Comparison of ENCODE assay signal across 20 cellular contexts in the genomic region with DNA sequence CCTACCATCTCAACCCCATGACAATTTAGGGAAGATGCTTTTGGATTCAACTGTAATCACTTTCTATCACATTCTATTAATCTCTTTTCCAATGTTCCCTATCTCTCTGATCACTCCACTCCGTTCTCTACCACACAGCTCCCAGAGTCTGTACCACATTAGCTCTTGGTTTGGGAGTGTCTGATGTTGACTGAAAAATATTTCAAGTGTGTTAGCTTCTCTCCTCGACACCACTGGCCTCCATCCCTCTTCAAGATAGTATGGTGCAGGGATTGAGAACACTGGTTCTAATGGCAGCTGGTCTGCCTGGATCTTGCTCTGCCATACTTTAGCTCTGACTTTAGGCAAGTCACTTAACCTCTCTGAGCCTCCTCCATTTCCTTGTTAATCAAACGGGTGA. TPM values are rescaled to one million over a fixed set of nuclear protein-coding genes. Genes with fewer than 3 reads are reported as not detected.
DNase-seq lines count a peak whose midpoint lies in the region; ATAC-seq, FAIRE-seq and TF ChIP-seq lines count a peak whose summit lies in the region.
"Had no signal": no experiment of that assay in that cellular context is flagged by ENCODE, and none has a peak within 500 bp of the region (broad histone marks: within the 10 kb centered on the region; RNA-seq: fewer than 3 reads in every experiment).

No MANE protein-coding gene starts in this region.

- TF ChIP-seq EP300 in HepG2 (IDR thresholded peaks at IDR 0.05; ENCODE audit: low read depth in 2 of 2, low read length in 2 of 2) (no peak), HepG2 (CRISPR knock-in tag; IDR thresholded peaks at IDR 0.05; ENCODE audit: borderline replicate concordance) (no peak)

- H4K20me1 ChIP-seq in HepG2 (ENCODE audit: insufficient read depth, low read length), result no peaks in the 10 kb centered on the region
- no peaks in the 10 kb centered on the region for H4K20me1 ChIP-seq in hepatocyte (ENCODE audit: insufficient read depth, poor library complexity, severe bottlenecking)

- POLR2A ChIA-PET in HepG2 (lab: Yijun Ruan, JAX), result interaction anchor here (1.2 to 5.7 kb wide), 5 partner anchors 10 to 260 kb away, joined by 3 to 35 read pairs (median 4); no protein-coding TSS in a partner anchor

- in situ Hi-C loops in HepG2 (cut with HindIII; ENCODE audit: extremely low pct_ligation_motif_present, low pct_unique_long_range_greater_than_20kb), result no loop called here

- BruUV-seq in HepG2 (replicated peaks; lab: Mats Ljungman, UMichigan), result no TSS peak

- no peaks in the 10 kb centered on the region for H3K27me3 Mint-ChIP-seq in activated T-cell treated with anti-CD3 and anti-CD28 coated beads, Interleukin-2, amount 50 U/mL, for 72 hours (ENCODE audit: low read depth)

- H3K36me3 Mint-ChIP-seq in activated T-cell treated with anti-CD3 and anti-CD28 coated beads, Interleukin-2, amount 50 U/mL, for 72 hours (ENCODE audit: insufficient read depth in 2 of 2), result peaks cover under 1 to 2% of the 10 kb centered on the region in 2 donors

- no peak for FAIRE-seq in HepG2 (lab: Jason Lieb, UNC)
- FAIRE-seq: GM12891, HTR-8/SVneo, RCC 7860 had no signal

- WGBS in HepG2 (ENCODE audit: low lambda C conversion rate), result 91% methylated on average over 3 of the region's 3 CpGs
- WGBS in right lobe of liver (ENCODE audit: insufficient coverage, low coverage, low lambda C conversion rate, missing lambda C conversion rate), result 100% methylated on average over 3 of the region's 3 CpGs
- WGBS in hepatocyte (ENCODE audit: low lambda C conversion rate, missing lambda C conversion rate), result 87% methylated on average over 3 of the region's 3 CpGs

- H3K27ac Mint-ChIP-seq in activated T-cell treated with anti-CD3 and anti-CD28 coated beads, Interleukin-2, amount 50 U/mL, for 72 hours, result peak overlapping the region; percentile 69
- H3K27ac Mint-ChIP-seq: CD8-positive, alpha-beta T cell had no signal

- no peak for DNase-seq in activated T-cell treated with anti-CD3 and anti-CD28 coated beads, Interleukin-2, amount 50 U/mL, for 72 hours
- no peak for DNase-seq in activated T-cell treated with anti-CD3 and anti-CD28 coated beads, Interleukin-2, amount 50 U/mL, for 48 hours
- DNase-seq in HepG2 (ENCODE audit: low spot score), result no peak
- no peak for DNase-seq in right lobe of liver
- DNase-seq in hepatocyte (ENCODE audit: low spot score), result no peak
- no peak for DNase-seq in upper lobe of right lung
- no peak for DNase-seq in activated CD4-positive, alpha-beta T cell treated with anti-CD3 and anti-CD28 coated beads for 1 hour
- DNase-seq in NCI-H526 (lab: John Stamatoyannopoulos, UW), result no peak
- DNase-seq: BE2C; CD8-positive, alpha-beta T cell; GOT3; NCI-H1105; NCI-H2081; NCI-H510A; NCI-H774 had no signal

- H3K27me3 ChIP-seq in HepG2 (ENCODE audit: control insufficient read depth in 1 of 2, insufficient read depth in 2 of 2, low read length in 2 of 2), result no peaks in the 10 kb centered on the region; a peak in 1 of 5 replicates
- H3K27me3 ChIP-seq in right lobe of liver, result no peaks in the 10 kb centered on the region
- H3K27me3 ChIP-seq in hepatocyte, result no peaks in the 10 kb centered on the region
- no peaks in the 10 kb centered on the region for H3K27me3 ChIP-seq in upper lobe of right lung
- H3K27me3 ChIP-seq: BE2C had no signal

- no peaks in the 10 kb centered on the region for H3K9me3 Mint-ChIP-seq in activated T-cell treated with anti-CD3 and anti-CD28 coated beads, Interleukin-2, amount 50 U/mL, for 72 hours
- H3K9me3 Mint-ChIP-seq: CD8-positive, alpha-beta T cell had no signal

- intact Hi-C loops in HepG2 (cut with micrococcal nuclease; ENCODE audit: unreplicated experiment) (loop anchor here (2.0 kb wide), 1 partner anchor 72 kb away; no protein-coding TSS in a partner anchor), right lobe of liver (cut with DNase I) (no loop called here), upper lobe of right lung (cut with DNase I) (no loop called here)

- H3K4me3 ChIP-seq in HepG2 (replicated peaks in 1 of 3; ENCODE audit: insufficient read depth in 1 of 3, low read depth in 2 of 3, low read length in 3 of 3) (no peak overlapping the region), right lobe of liver (no peak overlapping the region), hepatocyte (no peak overlapping the region), upper lobe of right lung (no peak overlapping the region)

- TF ChIP-seq CTCF in HepG2 (CRISPR knock-in tag; IDR thresholded peaks at IDR 0.05) (no peak), right lobe of liver (IDR thresholded peaks at IDR 0.05) (no peak), hepatocyte (IDR thresholded peaks at IDR 0.05; ENCODE audit: poor library complexity) (no peak), upper lobe of right lung (IDR thresholded peaks at IDR 0.05) (no peak)

- no peak overlapping the region for H3K9ac ChIP-seq in HepG2 (ENCODE audit: insufficient read depth, low read depth, low read length)

- H3K27ac ChIP-seq in HepG2 (ENCODE audit: extremely low read length, insufficient read depth, low read length) (peak overlapping the region; percentile 74), right lobe of liver (peak overlapping the region in 1 of 3 donors; percentile 34), hepatocyte (peak overlapping the region; percentile 82), upper lobe of right lung (no peak overlapping the region)

- H3K4me1 Mint-ChIP-seq in activated T-cell treated with anti-CD3 and anti-CD28 coated beads, Interleukin-2, amount 50 U/mL, for 72 hours (ENCODE audit: low read depth), result peaks cover 20% of the 10 kb centered on the region

- peaks cover 70% of the 10 kb centered on the region for H3K4me1 ChIP-seq in HepG2 (ENCODE audit: insufficient read depth, low read length)
- peaks cover 0 to 18% (median 6%) of the 10 kb centered on the region in 4 donors for H3K4me1 ChIP-seq in right lobe of liver
- peaks cover 13% of the 10 kb centered on the region for H3K4me1 ChIP-seq in hepatocyte (ENCODE audit: insufficient read depth)
- H3K4me1 ChIP-seq in upper lobe of right lung, result peaks cover 10% of the 10 kb centered on the region

- H3K9me3 ChIP-seq in HepG2 (ENCODE audit: low read length), result no peaks in the 10 kb centered on the region
- no peaks in the 10 kb centered on the region for H3K9me3 ChIP-seq in right lobe of liver
- no peaks in the 10 kb centered on the region for H3K9me3 ChIP-seq in hepatocyte (ENCODE audit: low read depth)
- H3K9me3 ChIP-seq in upper lobe of right lung, result no peaks in the 10 kb centered on the region
- H3K9me3 ChIP-seq: BE2C had no signal

- H3K36me3 ChIP-seq in HepG2 (replicated peaks in 1 of 2; ENCODE audit: control insufficient read depth in 1 of 2, insufficient read depth in 2 of 2, low read length in 2 of 2), result no peaks in the 10 kb centered on the region; a peak in 2 of 5 replicates
- H3K36me3 ChIP-seq in right lobe of liver, result no peaks in the 10 kb centered on the region
- H3K36me3 ChIP-seq in hepatocyte (replicated peaks; ENCODE audit: insufficient read depth, low read depth), result no peaks in the 10 kb centered on the region
- peaks cover 8% of the 10 kb centered on the region for H3K36me3 ChIP-seq in upper lobe of right lung

- ATAC-seq in activated T-cell treated with anti-CD3 and anti-CD28 coated beads, Interleukin-2, amount 50 U/mL, for 72 hours (replicated peaks in 1 of 2), result no peak
- no peak for ATAC-seq in HepG2
- no peak for ATAC-seq in right lobe of liver
- peak; percentile 60 for ATAC-seq in upper lobe of right lung
- ATAC-seq: CD8-positive, alpha-beta T cell; HCT116; Right ventricle myocardium inferior had no signal

- H3K79me2 ChIP-seq in HepG2 (ENCODE audit: insufficient read depth, low read length) (peaks cover 6% of the 10 kb centered on the region), hepatocyte (peaks cover 12% of the 10 kb centered on the region)

- H2AFZ ChIP-seq in HepG2 (ENCODE audit: low read length) (no peak overlapping the region), hepatocyte (no peak overlapping the region)

- H3K9me2 ChIP-seq in hepatocyte (replicated peaks; ENCODE audit: insufficient read depth), result no peaks in the 10 kb centered on the region

- CTCF ChIA-PET in HepG2 (lab: Yijun Ruan, JAX; ENCODE audit: low intra/inter-chr PET ratio, low total read pairs), result no interaction called here

- H3K4me3 Mint-ChIP-seq in activated T-cell treated with anti-CD3 and anti-CD28 coated beads, Interleukin-2, amount 50 U/mL, for 72 hours, result no peak overlapping the region
- H3K4me3 Mint-ChIP-seq: CD8-positive, alpha-beta T cell had no signal

- no peak for TF ChIP-seq RAD21 in HepG2 (CRISPR knock-in tag; IDR thresholded peaks at IDR 0.05)

- TF ChIP-seq POLR2A in HepG2 (IDR thresholded peaks at IDR 0.05; ENCODE audit: insufficient read depth in 1 of 2, low read depth in 2 of 2, low read length in 2 of 2) (no peak), right lobe of liver (IDR thresholded peaks at IDR 0.05) (no peak)

- H3K4me2 ChIP-seq in HepG2 (ENCODE audit: low read depth, low read length), result no peak overlapping the region
- H3K4me2 ChIP-seq in hepatocyte, result no peak overlapping the region

RNA-seq across cellular contexts. Expression of a gene that starts 39.9 kb away (rescaled TPM):
- 100 to 1,000 TPM; 177 to 206 TPM for total RNA-seq in activated T-cell treated with anti-CD3 and anti-CD28 coated beads, Interleukin-2, amount 50 U/mL, for 72 hours
- 210 and 280 TPM in 2 replicates for total RNA-seq in HepG2 (2016; rRNA removed; fragmentation: Illumina TruSeq; extraction: Trizol)
- 60.3 and 83.4 TPM in 2 replicates for total RNA-seq in HepG2 (2016; cell fraction: cytosol; rRNA removed; fragmentation: Illumina TruSeq; extraction: Trizol; ENCODE audit: low read depth)
- 183 and 291 TPM in 2 replicates for total RNA-seq in HepG2 (2016; cell fraction: insoluble cytoplasmic fraction; rRNA removed; fragmentation: Illumina TruSeq; extraction: Trizol)
- 133 and 176 TPM in 2 replicates for total RNA-seq in HepG2 (2016; cell fraction: membrane; rRNA removed; fragmentation: Illumina TruSeq; extraction: Trizol)
- 383 and 432 TPM in 2 replicates for total RNA-seq in HepG2 (2016; cell fraction: nucleus; rRNA removed; fragmentation: Illumina TruSeq; extraction: Trizol)
- polyA plus RNA-seq in HepG2 (2011; rRNA removed), result 627 and 705 TPM in 2 replicates
- polyA plus RNA-seq in HepG2 (2011; cell fraction: cytosol; rRNA removed), result 735 and 774 TPM in 2 replicates
- polyA plus RNA-seq in HepG2 (2011; cell fraction: nucleus; rRNA removed), result 313 and 327 TPM in 2 replicates
- 467 and 657 TPM in 2 replicates for polyA plus RNA-seq in HepG2 (2012)
- polyA plus RNA-seq in HepG2 (2016; cell fraction: cytosol; fragmentation: Illumina TruSeq; extraction: Trizol; ENCODE audit: low read depth), result 69.6 and 84.9 TPM in 2 replicates
- polyA plus RNA-seq in HepG2 (2016; cell fraction: insoluble cytoplasmic fraction; fragmentation: Illumina TruSeq; extraction: Trizol; ENCODE audit: low read depth), result 219 and 228 TPM in 2 replicates
- 106 and 149 TPM in 2 replicates for polyA plus RNA-seq in HepG2 (2016; cell fraction: membrane; fragmentation: Illumina TruSeq; extraction: Trizol; ENCODE audit: low read depth)
- 515 and 526 TPM in 2 replicates for polyA plus RNA-seq in HepG2 (2016; cell fraction: nucleus; fragmentation: Illumina TruSeq; extraction: Trizol; ENCODE audit: insufficient read depth, low read depth)
- 367 and 928 TPM in 2 replicates for polyA minus RNA-seq in HepG2 (2011; rRNA and poly(A)+ RNA removed; ENCODE audit: low replicate concordance)
- 438 and 487 TPM in 2 replicates for polyA minus RNA-seq in HepG2 (2011; cell fraction: cytosol; rRNA and poly(A)+ RNA removed)
- polyA minus RNA-seq in HepG2 (2011; cell fraction: nucleus; rRNA and poly(A)+ RNA removed), result 356 and 442 TPM in 2 replicates
- total RNA-seq in right lobe of liver, result 100 to 1,000 TPM in 5 of 6 experiments, 10 to 100 TPM in 1; 83.6 to 153 (median 121) TPM
- 559 and 564 TPM in 2 replicates for total RNA-seq in hepatocyte
- 412 and 415 TPM in 2 replicates for polyA plus RNA-seq in hepatocyte
- total RNA-seq in upper lobe of right lung, result 628 TPM
